Comparison of ENCODE assay signal across 18 cellular contexts in the genomic region with DNA sequence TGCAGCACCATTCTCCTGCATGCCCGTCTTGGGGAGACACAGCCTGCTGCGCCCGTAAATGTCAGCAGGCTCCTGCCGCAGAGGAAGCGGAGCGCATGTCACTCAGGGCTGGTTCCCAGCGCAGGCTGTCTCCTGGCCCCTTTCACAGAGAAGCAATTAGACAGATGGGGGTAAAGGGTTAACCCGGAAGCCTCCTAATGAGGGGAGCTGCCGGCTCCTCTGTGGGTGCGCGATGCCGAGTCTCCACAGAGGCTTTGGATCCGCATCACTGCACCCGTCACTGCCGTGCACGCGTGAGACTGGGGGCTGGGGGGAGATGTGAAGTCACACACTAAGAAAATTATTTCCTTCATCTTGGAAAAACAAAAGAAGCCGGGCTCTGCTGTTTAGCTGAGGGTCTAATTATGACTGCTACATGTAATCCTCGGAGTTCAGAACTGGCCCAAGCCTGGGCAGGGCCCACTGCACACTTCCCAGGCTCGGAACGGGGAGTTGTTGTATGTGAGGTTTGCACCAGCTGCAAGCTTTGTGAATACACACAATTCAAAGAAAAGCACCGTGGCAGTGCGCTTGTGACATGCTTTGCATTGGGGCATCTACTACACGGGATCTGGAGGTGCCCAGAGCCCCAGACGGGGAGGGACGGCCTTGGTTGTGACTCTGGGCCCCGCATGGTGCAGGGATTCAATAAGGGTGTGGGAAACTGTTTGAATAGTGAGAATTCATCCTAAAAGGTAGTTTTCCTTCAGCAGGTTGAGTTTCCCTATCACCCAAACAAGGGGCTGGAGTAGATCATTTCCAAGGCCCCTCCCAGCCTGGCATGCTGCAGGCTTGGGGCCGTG.
"Had no signal": no experiment of that assay in that cellular context is flagged by ENCODE, and none has a peak within 500 bp of the region (broad histone marks: within the 10 kb centered on the region; RNA-seq: fewer than 3 reads in every experiment).

No MANE protein-coding gene starts in this region.

- ATAC-seq: activated naive CD4-positive, alpha-beta T cell treated with anti-CD3 and anti-CD28 coated beads, Interleukin-2, amount 50 U/mL, for 72 hours; left ventricle myocardium superior; stimulated activated naive CD8-positive, alpha-beta T cell treated with anti-CD3 and anti-CD28 coated beads, Interleukin-15, amount 100 ng/mL, for 72 hours; T-cell had no signal

- H3K4me3 ChIP-seq: hepatocyte, prostate gland, right atrium auricular region, tibial nerve had no signal

- DNase-seq: activated CD4-positive, alpha-beta T cell treated with anti-CD3 and anti-CD28 coated beads for 1 hour; activated T-cell treated with anti-CD3 and anti-CD28 coated beads, Interleukin-2, amount 50 U/mL, for 1 hour; cerebellar nuclear complex; cortex of kidney; left ventricle myocardium superior; stimulated activated CD4-positive, alpha-beta T cell treated with anti-CD3 and anti-CD28 coated beads, Interleukin-1b, Interleukin-23, amount 100 ng/mL, for 48 hours; stimulated activated naive CD8-positive, alpha-beta T cell treated with anti-CD3 and anti-CD28 coated beads, Interleukin-15, amount 100 ng/mL, for 72 hours; T-cell; WERI-Rb-1 had no signal

- H3K27ac Mint-ChIP-seq: activated naive CD4-positive, alpha-beta T cell treated with anti-CD3 and anti-CD28 coated beads, Interleukin-2, amount 50 U/mL, for 72 hours; memory B cell; stimulated activated naive CD8-positive, alpha-beta T cell treated with anti-CD3 and anti-CD28 coated beads, Interleukin-15, amount 100 ng/mL, for 72 hours; T-cell; T-helper 2 cell treated with Interferon-gamma antibody and Interleukin-4, amounts not matched to agents 5 μg/mL and 100 μg/mL, for 36 hours had no signal

- H3K4me3 Mint-ChIP-seq: memory B cell; nephron; stimulated activated naive CD8-positive, alpha-beta T cell treated with anti-CD3 and anti-CD28 coated beads, Interleukin-15, amount 100 ng/mL, for 72 hours; T-cell; T-helper 2 cell treated with Interferon-gamma antibody and Interleukin-4, amounts not matched to agents 5 μg/mL and 100 μg/mL, for 36 hours had no signal

- H3K27me3 ChIP-seq: hepatocyte, right atrium auricular region, tibial nerve had no signal

- H3K36me3 Mint-ChIP-seq: activated naive CD4-positive, alpha-beta T cell treated with anti-CD3 and anti-CD28 coated beads, Interleukin-2, amount 50 U/mL, for 72 hours; memory B cell; T-cell had no signal

- H3K36me3 ChIP-seq: prostate gland, right atrium auricular region, tibial nerve, WERI-Rb-1 had no signal

- H3K9me3 Mint-ChIP-seq: activated naive CD4-positive, alpha-beta T cell treated with anti-CD3 and anti-CD28 coated beads, Interleukin-2, amount 50 U/mL, for 72 hours; memory B cell; nephron; stimulated activated naive CD8-positive, alpha-beta T cell treated with anti-CD3 and anti-CD28 coated beads, Interleukin-15, amount 100 ng/mL, for 72 hours; T-cell; T-helper 2 cell treated with Interferon-gamma antibody and Interleukin-4, amounts not matched to agents 5 μg/mL and 100 μg/mL, for 36 hours had no signal

- H3K4me1 Mint-ChIP-seq: memory B cell; stimulated activated naive CD8-positive, alpha-beta T cell treated with anti-CD3 and anti-CD28 coated beads, Interleukin-15, amount 100 ng/mL, for 72 hours; T-cell had no signal

- H3K4me1 ChIP-seq: prostate gland, right atrium auricular region, tibial nerve had no signal

- H3K9me3 ChIP-seq: prostate gland, right atrium auricular region, tibial nerve had no signal

- H3K27ac ChIP-seq: epithelial cell of prostate, hepatocyte, prostate gland, right atrium auricular region, tibial nerve, WERI-Rb-1 had no signal
